1 cellular context compared by ENCODE assay signal in the genomic region with DNA sequence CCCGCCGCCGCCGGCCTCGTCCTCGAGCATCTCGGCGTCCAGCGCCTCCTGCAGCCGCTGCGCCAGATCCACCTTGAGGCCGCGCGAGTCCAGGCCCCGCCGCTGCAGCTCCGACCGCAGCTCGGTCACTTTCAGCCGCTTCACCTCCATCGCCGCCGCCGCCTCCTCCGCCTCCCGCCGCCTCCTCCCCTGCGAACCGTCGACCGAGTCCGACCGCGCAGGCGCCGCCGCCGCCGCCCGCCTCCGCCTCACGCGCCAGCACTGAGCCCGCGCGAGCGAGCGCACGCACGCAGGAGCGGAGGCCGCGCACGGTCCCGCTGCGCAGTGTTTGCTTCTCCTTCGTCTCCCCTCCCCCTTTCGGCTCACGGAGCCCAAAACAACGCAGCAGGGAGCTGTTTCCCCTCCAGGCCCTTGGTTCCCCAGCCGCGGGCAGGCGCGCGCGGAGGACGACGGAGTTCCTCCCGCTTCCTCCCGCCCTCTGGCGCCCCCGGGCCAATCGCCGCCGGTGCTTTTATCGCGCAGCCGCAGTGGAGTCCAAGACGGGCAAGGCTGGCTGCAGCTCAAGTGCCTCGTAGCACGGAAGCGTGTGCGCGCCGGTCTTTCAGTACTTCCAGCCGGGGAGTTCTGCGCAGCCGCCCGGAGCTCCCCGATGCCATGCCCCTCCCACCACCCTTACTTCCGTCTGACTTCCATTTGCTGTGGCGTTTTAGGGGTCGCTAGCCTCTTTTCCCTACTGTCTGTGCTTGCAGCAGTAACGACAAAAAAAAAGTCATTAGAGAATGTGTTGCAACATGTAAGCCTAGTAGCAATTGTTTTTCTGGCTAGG.
TF ChIP-seq lines count a peak whose summit lies in the region.

Gene HNRNPUL2, minus strand, starts transcription at position 451 of the 826 bp plus-strand sequence. Its CDS starts 301 bp downstream, at position 150.

TF ChIP-seq in K562, 482 proteins besides CTCF, POLR2A, EP300 and RAD21 (continued from another document and continues in another):
- TF ChIP-seq ZBTB8A (IDR thresholded peaks at IDR 0.05; ENCODE audit: partially characterized antibody) (no peak), TBP (optimal IDR thresholded peaks at IDR 0.05; ENCODE audit: low read depth, low read length) (peak; percentile 74), RUNX1 (IDR thresholded peaks at IDR 0.05; ENCODE audit: low read depth) (0 out of 2 replicates have a peak, but pooled peaks have one; percentile 13), EGR1 (conservative IDR thresholded peaks at IDR 0.05) (peak; percentile 55), FOXA3 (CRISPR knock-in tag; conservative IDR thresholded peaks at IDR 0.05 in 1 of 2, IDR thresholded peaks at IDR 0.05 in 1 of 2) (no peak; a peak in 1 of 4 replicates), ZC3H11A (IDR thresholded peaks at IDR 0.05; ENCODE audit: low read depth, low read length) (no peak), PHB (CRISPR knock-in tag; IDR thresholded peaks at IDR 0.05) (no peak), XRCC4 (IDR thresholded peaks at IDR 0.05; ENCODE audit: extremely low read depth, insufficient read depth, insufficient read length) (no peak), SOX6 (IDR thresholded peaks at IDR 0.05) (peak; percentile 67; the same call in 1 of the 2 replicates), TAF1 (IDR thresholded peaks at IDR 0.05; ENCODE audit: control insufficient read depth, extremely low read depth, insufficient read depth, low read length, severe bottlenecking) (peak; percentile 73), GTF3C2 (IDR thresholded peaks at IDR 0.05; ENCODE audit: borderline replicate concordance, extremely low read depth, insufficient read length) (no peak), ZNF740 (CRISPR knock-in tag; IDR thresholded peaks at IDR 0.05) (no peak), ZNF740 (tag; IDR thresholded peaks at IDR 0.05) (no peak), E2F3 (CRISPR knock-in tag; IDR thresholded peaks at IDR 0.05) (peak; percentile 94), HDAC3 (IDR thresholded peaks at IDR 0.05; ENCODE audit: borderline replicate concordance, partially characterized antibody) (no peak), POLR2B (IDR thresholded peaks at IDR 0.05; ENCODE audit: low read depth, partially characterized antibody) (peak; percentile 89), SMAD3 (CRISPR knock-in tag; conservative IDR thresholded peaks at IDR 0.05) (no peak), CC2D1A (IDR thresholded peaks at IDR 0.05) (no peak), CBX1 (IDR thresholded peaks at IDR 0.05; ENCODE audit: low read depth) (peak; percentile 93), RBM25 (IDR thresholded peaks at IDR 0.05; ENCODE audit: low read depth, low read length, severe bottlenecking) (peak; percentile 61), DIDO1 (tag; IDR thresholded peaks at IDR 0.05; ENCODE audit: low read depth) (no peak), GABPA (tag; conservative IDR thresholded peaks at IDR 0.05; ENCODE audit: low read depth) (no peak), ZBTB7A (IDR thresholded peaks at IDR 0.05; ENCODE audit: borderline replicate concordance, control insufficient read depth, low read depth, low read length) (peak; percentile 58; the same call in 1 of the 2 replicates), SMAD1 (IDR thresholded peaks at IDR 0.05; ENCODE audit: low read depth, low read length, partially characterized antibody) (peak; percentile 45), KLF10 (CRISPR knock-in tag; IDR thresholded peaks at IDR 0.05) (no peak), ZBTB26 (CRISPR knock-in tag; IDR thresholded peaks at IDR 0.05) (no peak; the same call in 1 of the 2 replicates), GATAD2B (IDR thresholded peaks at IDR 0.05; ENCODE audit: borderline replicate concordance) (peak; percentile 94), GTF2A2 (tag; IDR thresholded peaks at IDR 0.05) (no peak), MEF2D (tag; conservative IDR thresholded peaks at IDR 0.05; ENCODE audit: low read depth) (no peak), PCBP2 (IDR thresholded peaks at IDR 0.05; ENCODE audit: low read depth, low read length, poor library complexity, severe bottlenecking) (no peak), CCAR2 (IDR thresholded peaks at IDR 0.05; ENCODE audit: low read depth, low read length) (no peak), PHTF2 (CRISPR knock-in tag; IDR thresholded peaks at IDR 0.05) (no peak), CREB3 (tag; conservative IDR thresholded peaks at IDR 0.05; ENCODE audit: low read depth) (no peak), ZNF695 (CRISPR knock-in tag; IDR thresholded peaks at IDR 0.05) (no peak), HDAC1 (IDR thresholded peaks at IDR 0.05) (peak in 1 of 2 experiments; percentile 80; a peak in 2 of 4 replicates), BRF1 (IDR thresholded peaks at IDR 0.05; ENCODE audit: borderline replicate concordance, extremely low read depth, insufficient read length) (no peak), MEF2A (IDR thresholded peaks at IDR 0.05; ENCODE audit: control insufficient read depth, low read depth, low read length) (no peak), TCFL5 (CRISPR knock-in tag; conservative IDR thresholded peaks at IDR 0.05) (no peak)
- TF ChIP-seq, protein P1, sequence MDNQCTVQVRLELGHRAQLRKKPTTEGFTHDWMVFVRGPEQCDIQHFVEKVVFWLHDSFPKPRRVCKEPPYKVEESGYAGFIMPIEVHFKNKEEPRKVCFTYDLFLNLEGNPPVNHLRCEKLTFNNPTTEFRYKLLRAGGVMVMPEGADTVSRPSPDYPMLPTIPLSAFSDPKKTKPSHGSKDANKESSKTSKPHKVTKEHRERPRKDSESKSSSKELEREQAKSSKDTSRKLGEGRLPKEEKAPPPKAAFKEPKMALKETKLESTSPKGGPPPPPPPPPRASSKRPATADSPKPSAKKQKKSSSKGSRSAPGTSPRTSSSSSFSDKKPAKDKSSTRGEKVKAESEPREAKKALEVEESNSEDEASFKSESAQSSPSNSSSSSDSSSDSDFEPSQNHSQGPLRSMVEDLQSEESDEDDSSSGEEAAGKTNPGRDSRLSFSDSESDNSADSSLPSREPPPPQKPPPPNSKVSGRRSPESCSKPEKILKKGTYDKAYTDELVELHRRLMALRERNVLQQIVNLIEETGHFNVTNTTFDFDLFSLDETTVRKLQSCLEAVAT (IDR thresholded peaks at IDR 0.05), result 0 out of 4 replicates have a peak, but pooled peaks of 1 of the 2 experiments have one; percentile 48
- TF ChIP-seq, protein P2, sequence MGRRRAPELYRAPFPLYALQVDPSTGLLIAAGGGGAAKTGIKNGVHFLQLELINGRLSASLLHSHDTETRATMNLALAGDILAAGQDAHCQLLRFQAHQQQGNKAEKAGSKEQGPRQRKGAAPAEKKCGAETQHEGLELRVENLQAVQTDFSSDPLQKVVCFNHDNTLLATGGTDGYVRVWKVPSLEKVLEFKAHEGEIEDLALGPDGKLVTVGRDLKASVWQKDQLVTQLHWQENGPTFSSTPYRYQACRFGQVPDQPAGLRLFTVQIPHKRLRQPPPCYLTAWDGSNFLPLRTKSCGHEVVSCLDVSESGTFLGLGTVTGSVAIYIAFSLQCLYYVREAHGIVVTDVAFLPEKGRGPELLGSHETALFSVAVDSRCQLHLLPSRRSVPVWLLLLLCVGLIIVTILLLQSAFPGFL (CRISPR knock-in tag; IDR thresholded peaks at IDR 0.05), result no peak
- TF ChIP-seq, protein P3, sequence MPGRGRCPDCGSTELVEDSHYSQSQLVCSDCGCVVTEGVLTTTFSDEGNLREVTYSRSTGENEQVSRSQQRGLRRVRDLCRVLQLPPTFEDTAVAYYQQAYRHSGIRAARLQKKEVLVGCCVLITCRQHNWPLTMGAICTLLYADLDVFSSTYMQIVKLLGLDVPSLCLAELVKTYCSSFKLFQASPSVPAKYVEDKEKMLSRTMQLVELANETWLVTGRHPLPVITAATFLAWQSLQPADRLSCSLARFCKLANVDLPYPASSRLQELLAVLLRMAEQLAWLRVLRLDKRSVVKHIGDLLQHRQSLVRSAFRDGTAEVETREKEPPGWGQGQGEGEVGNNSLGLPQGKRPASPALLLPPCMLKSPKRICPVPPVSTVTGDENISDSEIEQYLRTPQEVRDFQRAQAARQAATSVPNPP (IDR thresholded peaks at IDR 0.05; ENCODE audit: borderline replicate concordance, insufficient read depth, insufficient read length), result no peak
- TF ChIP-seq, protein P4, sequence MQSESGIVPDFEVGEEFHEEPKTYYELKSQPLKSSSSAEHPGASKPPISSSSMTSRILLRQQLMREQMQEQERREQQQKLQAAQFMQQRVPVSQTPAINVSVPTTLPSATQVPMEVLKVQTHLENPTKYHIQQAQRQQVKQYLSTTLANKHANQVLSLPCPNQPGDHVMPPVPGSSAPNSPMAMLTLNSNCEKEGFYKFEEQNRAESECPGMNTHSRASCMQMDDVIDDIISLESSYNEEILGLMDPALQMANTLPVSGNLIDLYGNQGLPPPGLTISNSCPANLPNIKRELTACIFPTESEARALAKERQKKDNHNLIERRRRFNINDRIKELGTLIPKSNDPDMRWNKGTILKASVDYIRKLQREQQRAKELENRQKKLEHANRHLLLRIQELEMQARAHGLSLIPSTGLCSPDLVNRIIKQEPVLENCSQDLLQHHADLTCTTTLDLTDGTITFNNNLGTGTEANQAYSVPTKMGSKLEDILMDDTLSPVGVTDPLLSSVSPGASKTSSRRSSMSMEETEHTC (IDR thresholded peaks at IDR 0.05), result peak; percentile 7; the same call in 1 of the 2 replicates
- TF ChIP-seq, protein P5, sequence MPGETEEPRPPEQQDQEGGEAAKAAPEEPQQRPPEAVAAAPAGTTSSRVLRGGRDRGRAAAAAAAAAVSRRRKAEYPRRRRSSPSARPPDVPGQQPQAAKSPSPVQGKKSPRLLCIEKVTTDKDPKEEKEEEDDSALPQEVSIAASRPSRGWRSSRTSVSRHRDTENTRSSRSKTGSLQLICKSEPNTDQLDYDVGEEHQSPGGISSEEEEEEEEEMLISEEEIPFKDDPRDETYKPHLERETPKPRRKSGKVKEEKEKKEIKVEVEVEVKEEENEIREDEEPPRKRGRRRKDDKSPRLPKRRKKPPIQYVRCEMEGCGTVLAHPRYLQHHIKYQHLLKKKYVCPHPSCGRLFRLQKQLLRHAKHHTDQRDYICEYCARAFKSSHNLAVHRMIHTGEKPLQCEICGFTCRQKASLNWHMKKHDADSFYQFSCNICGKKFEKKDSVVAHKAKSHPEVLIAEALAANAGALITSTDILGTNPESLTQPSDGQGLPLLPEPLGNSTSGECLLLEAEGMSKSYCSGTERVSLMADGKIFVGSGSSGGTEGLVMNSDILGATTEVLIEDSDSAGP (CRISPR knock-in tag; IDR thresholded peaks at IDR 0.05), result no peak
- TF ChIP-seq, protein P6, sequence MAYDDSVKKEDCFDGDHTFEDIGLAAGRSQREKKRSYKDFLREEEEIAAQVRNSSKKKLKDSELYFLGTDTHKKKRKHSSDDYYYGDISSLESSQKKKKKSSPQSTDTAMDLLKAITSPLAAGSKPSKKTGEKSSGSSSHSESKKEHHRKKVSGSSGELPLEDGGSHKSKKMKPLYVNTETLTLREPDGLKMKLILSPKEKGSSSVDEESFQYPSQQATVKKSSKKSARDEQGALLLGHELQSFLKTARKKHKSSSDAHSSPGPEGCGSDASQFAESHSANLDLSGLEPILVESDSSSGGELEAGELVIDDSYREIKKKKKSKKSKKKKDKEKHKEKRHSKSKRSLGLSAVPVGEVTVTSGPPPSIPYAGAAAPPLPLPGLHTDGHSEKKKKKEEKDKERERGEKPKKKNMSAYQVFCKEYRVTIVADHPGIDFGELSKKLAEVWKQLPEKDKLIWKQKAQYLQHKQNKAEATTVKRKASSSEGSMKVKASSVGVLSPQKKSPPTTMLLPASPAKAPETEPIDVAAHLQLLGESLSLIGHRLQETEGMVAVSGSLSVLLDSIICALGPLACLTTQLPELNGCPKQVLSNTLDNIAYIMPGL (CRISPR knock-in tag; IDR thresholded peaks at IDR 0.05), result 0 out of 2 replicates have a peak, but pooled peaks have one; percentile 76
